9 cellular contexts compared by ENCODE assay signal in genomic region chr19:44807652-44808462, GRCh38. TPM values are rescaled to one million over a fixed set of nuclear protein-coding genes. Genes with fewer than 3 reads are reported as not detected.
A peak's percentile ranks its signal among the peaks of the same experiment; 100 is the strongest.
DNase-seq lines count a peak whose midpoint lies in the region; ATAC-seq, FAIRE-seq and TF ChIP-seq lines count a peak whose summit lies in the region.
"Had no signal": no experiment of that assay in that cellular context is flagged by ENCODE, and none has a peak within 500 bp of the region (broad histone marks: within the 10 kb centered on the region; RNA-seq: fewer than 3 reads in every experiment).

No MANE protein-coding gene starts in this region.

- CTCF ChIA-PET in HepG2 (lab: Yijun Ruan, JAX; ENCODE audit: low intra/inter-chr PET ratio, low total read pairs) = interaction anchor here (1.1 to 2.7 kb wide), 3 partner anchors 23 to 38 kb away, joined by 3 to 28 read pairs (median 4); partner anchors contain the start of gene NECTIN2

- peaks cover 0 to 13% (median 5%) of the 10 kb centered on the region in 7 donors for H3K9me3 Mint-ChIP-seq in CD14-positive monocyte
- peaks cover 0 to 2% (median 0%) of the 10 kb centered on the region in 9 donors for H3K9me3 Mint-ChIP-seq in naive thymus-derived CD8-positive, alpha-beta T cell

- H3K4me1 Mint-ChIP-seq in CD14-positive monocyte = peaks cover 12% of the 10 kb centered on the region
- peaks cover 0 to 13% (median 9%) of the 10 kb centered on the region in 4 donors for H3K4me1 Mint-ChIP-seq in naive thymus-derived CD8-positive, alpha-beta T cell

- DNase-seq in CD14-positive monocyte (ENCODE audit: low spot score) (no peak), M059J (ENCODE audit: low read depth) (peak; percentile 67), bronchial epithelial cell (ENCODE audit: low read depth) (peak; percentile 53), HepG2 (ENCODE audit: low spot score) (peak; percentile 77), aorta (no peak)
- no peak for DNase-seq in naive thymus-derived CD8-positive, alpha-beta T cell
- DNase-seq in activated T-cell treated with anti-CD3 and anti-CD28 coated beads, Interleukin-2, amount 50 U/mL, for 48 hours = no peak

- H3K27ac ChIP-seq in HepG2 (ENCODE audit: extremely low read length, insufficient read depth, low read length) (peak overlapping the region; percentile 87), aorta (ENCODE audit: low read depth in 1 of 2, low read length in 2 of 2) (peak overlapping the region in 1 of 2 donors; percentile 59)

- H3K27me3 ChIP-seq in bronchial epithelial cell (ENCODE audit: control insufficient read depth, insufficient read depth, low read length) = no peaks in the 10 kb centered on the region
- H3K27me3 ChIP-seq in HepG2 (ENCODE audit: control insufficient read depth in 1 of 2, insufficient read depth in 2 of 2, low read length in 2 of 2) = no peaks in the 10 kb centered on the region; a peak in 1 of 5 replicates
- no peaks in the 10 kb centered on the region for H3K27me3 ChIP-seq in aorta (ENCODE audit: control insufficient read depth in 1 of 2, insufficient read depth in 2 of 2, low read length in 1 of 2)

- no peak overlapping the region for H2AFZ ChIP-seq in HepG2 (ENCODE audit: low read length)

- intact Hi-C loops in CD14-positive monocyte (cut with micrococcal nuclease) = no loop called here
- intact Hi-C loops in HepG2 (cut with micrococcal nuclease; ENCODE audit: unreplicated experiment) = loop anchor here (1.0 to 5.0 kb wide), 3 partner anchors 23 to 37 kb away; no protein-coding TSS in a partner anchor
- intact Hi-C loops in aorta (cut with DNase I) = no loop called here

- H3K36me3 Mint-ChIP-seq in CD14-positive monocyte = no peaks in the 10 kb centered on the region
- no peaks in the 10 kb centered on the region for H3K36me3 Mint-ChIP-seq in naive thymus-derived CD8-positive, alpha-beta T cell

- peak overlapping the region in 1 of 2 donors; percentile 84 for H3K4me3 Mint-ChIP-seq in CD14-positive monocyte
- peak overlapping the region in 2 of 10 donors; percentile 60 to 62 for H3K4me3 Mint-ChIP-seq in naive thymus-derived CD8-positive, alpha-beta T cell

- peak overlapping the region; percentile 71 for H3K9ac ChIP-seq in HepG2 (ENCODE audit: insufficient read depth, low read depth, low read length)

- ATAC-seq in HepG2 = peak; percentile 76
- ATAC-seq in aorta (ENCODE audit: low FRiP score) = peak; percentile 58
- no peak for ATAC-seq in naive thymus-derived CD8-positive, alpha-beta T cell
- ATAC-seq in GM18870 (IDR thresholded peaks at IDR 0.05; ENCODE audit: unreplicated experiment) = no peak

- WGBS in HepG2 (ENCODE audit: low lambda C conversion rate) = 1% methylated on average over 12 of the region's 14 CpGs
- WGBS in aorta, 2 donors = 20 to 22% methylated on average over 13 to 14 of the region's 14 CpGs

- peaks cover 21% of the 10 kb centered on the region for H3K79me2 ChIP-seq in HepG2 (ENCODE audit: insufficient read depth, low read length)

- 0 out of 2 replicates have a peak, but pooled peaks cover 6% of the 10 kb centered on the region for H4K20me1 ChIP-seq in HepG2 (ENCODE audit: insufficient read depth, low read length)

- TF ChIP-seq RAD21 in HepG2 (CRISPR knock-in tag; IDR thresholded peaks at IDR 0.05) = peak; percentile 86

- POLR2A ChIA-PET in HepG2 (lab: Yijun Ruan, JAX) = interaction anchor here (0.5 to 4.0 kb wide), 18 partner anchors 11 to 116 kb away, joined by 3 to 76 read pairs (median 4); partner anchors contain the start of genes APOE, NECTIN2 and TOMM40
- POLR2A ChIA-PET in naive thymus-derived CD8-positive, alpha-beta T cell (lab: Charles Lee) = interaction anchor here (1.2 kb wide), 1 partner anchor 11 kb away, joined by 4 read pairs; no protein-coding TSS in a partner anchor

- TF ChIP-seq CTCF in CD14-positive monocyte (IDR thresholded peaks at IDR 0.05) = peak; percentile 22
- TF ChIP-seq CTCF in bronchial epithelial cell (IDR thresholded peaks at IDR 0.05; ENCODE audit: insufficient read depth, low read length, severe bottlenecking) = peak; percentile 31
- peak; percentile 99 for TF ChIP-seq CTCF in HepG2 (CRISPR knock-in tag; IDR thresholded peaks at IDR 0.05)

- no peak overlapping the region for H3K4me3 ChIP-seq in bronchial epithelial cell (ENCODE audit: low read depth, low read length)
- H3K4me3 ChIP-seq in HepG2 (replicated peaks in 1 of 3; ENCODE audit: insufficient read depth in 1 of 3, low read depth in 2 of 3, low read length in 3 of 3) = peak overlapping the region; percentile 65 to 99 (median 94)
- H3K4me3 ChIP-seq in aorta (ENCODE audit: low read length in 2 of 2) = no peak overlapping the region

- H3K36me3 ChIP-seq in bronchial epithelial cell (ENCODE audit: control insufficient read depth, insufficient read depth, low read length) = peaks cover 8% of the 10 kb centered on the region
- peaks cover 2 to 6% of the 10 kb centered on the region in 2 experiments; a peak in 2 of 5 replicates for H3K36me3 ChIP-seq in HepG2 (replicated peaks in 1 of 2; ENCODE audit: control insufficient read depth in 1 of 2, insufficient read depth in 2 of 2, low read length in 2 of 2)
- peaks cover 0 to 1% of the 10 kb centered on the region in 2 donors for H3K36me3 ChIP-seq in aorta (ENCODE audit: control insufficient read depth in 1 of 2, insufficient read depth in 2 of 2, low read length in 1 of 2)

- H3K4me1 ChIP-seq in HepG2 (ENCODE audit: insufficient read depth, low read length) (peaks cover 56% of the 10 kb centered on the region), aorta (ENCODE audit: control insufficient read depth in 1 of 2, insufficient read depth in 2 of 2, low read length in 2 of 2) (no peaks in the 10 kb centered on the region)

- FAIRE-seq in bronchial epithelial cell (lab: Jason Lieb, UNC) = no peak
- peak; percentile 63 for FAIRE-seq in HepG2 (lab: Jason Lieb, UNC)
- FAIRE-seq: islet of Langerhans had no signal

- no peak for TF ChIP-seq EP300 in HepG2 (IDR thresholded peaks at IDR 0.05; ENCODE audit: low read depth in 2 of 2, low read length in 2 of 2)
- TF ChIP-seq EP300 in HepG2 (CRISPR knock-in tag; IDR thresholded peaks at IDR 0.05; ENCODE audit: borderline replicate concordance) = no peak

- no TSS peak for BruUV-seq in HepG2 (replicated peaks; lab: Mats Ljungman, UMichigan)

- H3K27me3 Mint-ChIP-seq in CD14-positive monocyte (ENCODE audit: low read depth in 3 of 3) = peaks cover 21 to 35% (median 25%) of the 10 kb centered on the region in 3 donors
- peaks cover 4 to 42% (median 13%) of the 10 kb centered on the region in 5 donors for H3K27me3 Mint-ChIP-seq in naive thymus-derived CD8-positive, alpha-beta T cell

- H3K27ac Mint-ChIP-seq in CD14-positive monocyte = peak overlapping the region in 2 of 7 donors; percentile 8 to 19
- no peak overlapping the region for H3K27ac Mint-ChIP-seq in naive thymus-derived CD8-positive, alpha-beta T cell

- peak in 1 of 2 experiments; percentile 24; a peak in 1 of 4 replicates for TF ChIP-seq POLR2A in HepG2 (IDR thresholded peaks at IDR 0.05; ENCODE audit: insufficient read depth in 1 of 2, low read depth in 2 of 2, low read length in 2 of 2)

- no peaks in the 10 kb centered on the region for H3K9me3 ChIP-seq in HepG2 (ENCODE audit: low read length)
- H3K9me3 ChIP-seq in aorta (ENCODE audit: control insufficient read depth, low read length) = peaks cover 2% of the 10 kb centered on the region

- H3K4me2 ChIP-seq in HepG2 (ENCODE audit: low read depth, low read length) = peak overlapping the region; percentile 96

- in situ Hi-C loops in HepG2 (cut with HindIII; ENCODE audit: extremely low pct_ligation_motif_present, low pct_unique_long_range_greater_than_20kb) = no loop called here

RNA-seq across cellular contexts. Expression of gene BCAM, which starts 1.0 kb away (rescaled TPM):
- not detected for polyA plus RNA-seq in CD14-positive monocyte
- total RNA-seq in M059J (2014; rRNA removed; shearing (Covaris generic)) = 23.3 and 49.5 TPM in 2 replicates
- 16.6 and 35.8 TPM in 2 replicates for total RNA-seq in bronchial epithelial cell
- total RNA-seq in HepG2 (2016; rRNA removed; fragmentation: Illumina TruSeq; extraction: Trizol) = 30.6 and 51.2 TPM in 2 replicates
- total RNA-seq in HepG2 (2016; cell fraction: cytosol; rRNA removed; fragmentation: Illumina TruSeq; extraction: Trizol; ENCODE audit: low read depth) = 13.8 and 14.2 TPM in 2 replicates
- 22.1 and 59.2 TPM in 2 replicates for total RNA-seq in HepG2 (2016; cell fraction: insoluble cytoplasmic fraction; rRNA removed; fragmentation: Illumina TruSeq; extraction: Trizol)
- 23.6 and 25.3 TPM in 2 replicates for total RNA-seq in HepG2 (2016; cell fraction: membrane; rRNA removed; fragmentation: Illumina TruSeq; extraction: Trizol)
- 82.3 and 107 TPM in 2 replicates for total RNA-seq in HepG2 (2016; cell fraction: nucleus; rRNA removed; fragmentation: Illumina TruSeq; extraction: Trizol)
- polyA plus RNA-seq in HepG2 (2011; rRNA removed) = 62.7 and 68.0 TPM in 2 replicates
- 30.5 and 43.7 TPM in 2 replicates for polyA plus RNA-seq in HepG2 (2011; cell fraction: cytosol; rRNA removed)
- 347 and 430 TPM in 2 replicates for polyA plus RNA-seq in HepG2 (2011; cell fraction: nucleus; rRNA removed)
- polyA plus RNA-seq in HepG2 (2012) = 225 and 263 TPM in 2 replicates
- polyA plus RNA-seq in HepG2 (2016; cell fraction: cytosol; fragmentation: Illumina TruSeq; extraction: Trizol; ENCODE audit: low read depth) = 20.9 and 22.6 TPM in 2 replicates
- polyA plus RNA-seq in HepG2 (2016; cell fraction: insoluble cytoplasmic fraction; fragmentation: Illumina TruSeq; extraction: Trizol; ENCODE audit: low read depth) = 55.5 and 77.0 TPM in 2 replicates
- polyA plus RNA-seq in HepG2 (2016; cell fraction: membrane; fragmentation: Illumina TruSeq; extraction: Trizol; ENCODE audit: low read depth) = 33.0 and 38.0 TPM in 2 replicates
- polyA plus RNA-seq in HepG2 (2016; cell fraction: nucleus; fragmentation: Illumina TruSeq; extraction: Trizol; ENCODE audit: insufficient read depth, low read depth) = 426 and 433 TPM in 2 replicates
- polyA minus RNA-seq in HepG2 (2011; rRNA and poly(A)+ RNA removed; ENCODE audit: low replicate concordance) = 67.0 TPM in 1 of 2 replicates, not detected in the other
- polyA minus RNA-seq in HepG2 (2011; cell fraction: cytosol; rRNA and poly(A)+ RNA removed) = 53.4 and 68.9 TPM in 2 replicates
- 37.1 and 45.6 TPM in 2 replicates for polyA minus RNA-seq in HepG2 (2011; cell fraction: nucleus; rRNA and poly(A)+ RNA removed)
- total RNA-seq in aorta = 100 to 1,000 TPM; 146 to 161 TPM
- polyA plus RNA-seq in aorta = 100 to 1,000 TPM in 1 of 2 donors, 10 to 100 TPM in 1; 43.1 to 109 TPM
- not detected for total RNA-seq in naive thymus-derived CD8-positive, alpha-beta T cell
- polyA plus RNA-seq in naive thymus-derived CD8-positive, alpha-beta T cell = not detected

RNA-seq across cellular contexts. Expression of gene CBLC, which starts 30.2 kb away (rescaled TPM):
- not detected for polyA plus RNA-seq in CD14-positive monocyte
- total RNA-seq in M059J (2014; rRNA removed; shearing (Covaris generic)) = not detected in 2 replicates
- 65.0 and 73.7 TPM in 2 replicates for total RNA-seq in bronchial epithelial cell
- total RNA-seq in HepG2 (2016; rRNA removed; fragmentation: Illumina TruSeq; extraction: Trizol) = 1.1 and 1.8 TPM in 2 replicates
- total RNA-seq in HepG2 (2016; cell fraction: cytosol; rRNA removed; fragmentation: Illumina TruSeq; extraction: Trizol; ENCODE audit: low read depth) = 0.81 and 0.97 TPM in 2 replicates
- total RNA-seq in HepG2 (2016; cell fraction: insoluble cytoplasmic fraction; rRNA removed; fragmentation: Illumina TruSeq; extraction: Trizol) = 0.91 and 1.8 TPM in 2 replicates
- 1.1 and 1.2 TPM in 2 replicates for total RNA-seq in HepG2 (2016; cell fraction: membrane; rRNA removed; fragmentation: Illumina TruSeq; extraction: Trizol)
- total RNA-seq in HepG2 (2016; cell fraction: nucleus; rRNA removed; fragmentation: Illumina TruSeq; extraction: Trizol) = 1.6 and 2.7 TPM in 2 replicates
- polyA plus RNA-seq in HepG2 (2011; rRNA removed) = 2.6 and 4.3 TPM in 2 replicates
- 1.4 and 2.1 TPM in 2 replicates for polyA plus RNA-seq in HepG2 (2011; cell fraction: cytosol; rRNA removed)
- polyA plus RNA-seq in HepG2 (2011; cell fraction: nucleus; rRNA removed) = 13.9 and 14.3 TPM in 2 replicates
- polyA plus RNA-seq in HepG2 (2012) = 1.8 and 2.3 TPM in 2 replicates
- 0.87 and 0.89 TPM in 2 replicates for polyA plus RNA-seq in HepG2 (2016; cell fraction: cytosol; fragmentation: Illumina TruSeq; extraction: Trizol; ENCODE audit: low read depth)
- polyA plus RNA-seq in HepG2 (2016; cell fraction: insoluble cytoplasmic fraction; fragmentation: Illumina TruSeq; extraction: Trizol; ENCODE audit: low read depth) = 1.1 and 1.9 TPM in 2 replicates
- 0.50 and 0.61 TPM in 2 replicates for polyA plus RNA-seq in HepG2 (2016; cell fraction: membrane; fragmentation: Illumina TruSeq; extraction: Trizol; ENCODE audit: low read depth)
- polyA plus RNA-seq in HepG2 (2016; cell fraction: nucleus; fragmentation: Illumina TruSeq; extraction: Trizol; ENCODE audit: insufficient read depth, low read depth) = 4.5 and 5.6 TPM in 2 replicates
- polyA minus RNA-seq in HepG2 (2011; rRNA and poly(A)+ RNA removed; ENCODE audit: low replicate concordance) = 0.33 and 11.2 TPM in 2 replicates
- 1.4 and 2.2 TPM in 2 replicates for polyA minus RNA-seq in HepG2 (2011; cell fraction: cytosol; rRNA and poly(A)+ RNA removed)
- polyA minus RNA-seq in HepG2 (2011; cell fraction: nucleus; rRNA and poly(A)+ RNA removed) = 3.9 and 5.8 TPM in 2 replicates
- total RNA-seq in aorta = not detected
- 10 to 100 TPM in 1 of 2 donors, not detected in 1; 13.3 TPM for polyA plus RNA-seq in aorta
- not detected for total RNA-seq in naive thymus-derived CD8-positive, alpha-beta T cell
- under 1 TPM in 1 of 3 donors, not detected in 2; 0.14 TPM for polyA plus RNA-seq in naive thymus-derived CD8-positive, alpha-beta T cell

RNA-seq across cellular contexts. Expression of gene NECTIN2, which starts 38.2 kb away (rescaled TPM):
- polyA plus RNA-seq in CD14-positive monocyte = 10 to 100 TPM in 1 of 2 donors, 1 to 10 TPM in 1; 5.6 to 18.2 TPM
- 136 and 161 TPM in 2 replicates for total RNA-seq in M059J (2014; rRNA removed; shearing (Covaris generic))
- 30.3 and 66.6 TPM in 2 replicates for total RNA-seq in bronchial epithelial cell
- total RNA-seq in HepG2 (2016; rRNA removed; fragmentation: Illumina TruSeq; extraction: Trizol) = 32.7 and 75.4 TPM in 2 replicates
- 14.1 and 16.2 TPM in 2 replicates for total RNA-seq in HepG2 (2016; cell fraction: cytosol; rRNA removed; fragmentation: Illumina TruSeq; extraction: Trizol; ENCODE audit: low read depth)
- 26.6 and 79.7 TPM in 2 replicates for total RNA-seq in HepG2 (2016; cell fraction: insoluble cytoplasmic fraction; rRNA removed; fragmentation: Illumina TruSeq; extraction: Trizol)
- total RNA-seq in HepG2 (2016; cell fraction: membrane; rRNA removed; fragmentation: Illumina TruSeq; extraction: Trizol) = 27.2 and 31.1 TPM in 2 replicates
- 65.4 and 75.4 TPM in 2 replicates for total RNA-seq in HepG2 (2016; cell fraction: nucleus; rRNA removed; fragmentation: Illumina TruSeq; extraction: Trizol)
- 114 and 164 TPM in 2 replicates for polyA plus RNA-seq in HepG2 (2011; rRNA removed)
- 99.1 and 107 TPM in 2 replicates for polyA plus RNA-seq in HepG2 (2011; cell fraction: cytosol; rRNA removed)
- 78.9 and 91.7 TPM in 2 replicates for polyA plus RNA-seq in HepG2 (2011; cell fraction: nucleus; rRNA removed)
- polyA plus RNA-seq in HepG2 (2012) = 75.5 and 159 TPM in 2 replicates
- 13.2 and 14.3 TPM in 2 replicates for polyA plus RNA-seq in HepG2 (2016; cell fraction: cytosol; fragmentation: Illumina TruSeq; extraction: Trizol; ENCODE audit: low read depth)
- 33.0 and 42.6 TPM in 2 replicates for polyA plus RNA-seq in HepG2 (2016; cell fraction: insoluble cytoplasmic fraction; fragmentation: Illumina TruSeq; extraction: Trizol; ENCODE audit: low read depth)
- 24.0 and 26.9 TPM in 2 replicates for polyA plus RNA-seq in HepG2 (2016; cell fraction: membrane; fragmentation: Illumina TruSeq; extraction: Trizol; ENCODE audit: low read depth)
- 142 TPM in 2 replicates for polyA plus RNA-seq in HepG2 (2016; cell fraction: nucleus; fragmentation: Illumina TruSeq; extraction: Trizol; ENCODE audit: insufficient read depth, low read depth)
- 35.2 and 152 TPM in 2 replicates for polyA minus RNA-seq in HepG2 (2011; rRNA and poly(A)+ RNA removed; ENCODE audit: low replicate concordance)
- polyA minus RNA-seq in HepG2 (2011; cell fraction: cytosol; rRNA and poly(A)+ RNA removed) = 59.6 and 69.2 TPM in 2 replicates
- 28.7 and 29.8 TPM in 2 replicates for polyA minus RNA-seq in HepG2 (2011; cell fraction: nucleus; rRNA and poly(A)+ RNA removed)
- total RNA-seq in aorta = 10 to 100 TPM; 88.2 to 97.8 TPM
- polyA plus RNA-seq in aorta = 10 to 100 TPM; 27.8 to 49.5 TPM
- under 1 TPM; 0.42 to 0.93 TPM for total RNA-seq in naive thymus-derived CD8-positive, alpha-beta T cell
- under 1 TPM in 1 of 3 donors, not detected in 2; 0.47 TPM for polyA plus RNA-seq in naive thymus-derived CD8-positive, alpha-beta T cell

RNA-seq across cellular contexts. Expression of gene BCL3, which starts 59.3 kb away (rescaled TPM):
- polyA plus RNA-seq in CD14-positive monocyte (10 to 100 TPM; 18.7 to 23.1 TPM), HepG2 (2011; rRNA removed) (2.3 and 2.6 TPM in 2 replicates), aorta (10 to 100 TPM; 29.9 to 36.2 TPM)
- total RNA-seq in M059J (2014; rRNA removed; shearing (Covaris generic)) = 6.8 and 21.6 TPM in 2 replicates
- total RNA-seq in bronchial epithelial cell (2.1 and 4.7 TPM in 2 replicates), HepG2 (2016; rRNA removed; fragmentation: Illumina TruSeq; extraction: Trizol) (2.0 and 4.0 TPM in 2 replicates), aorta (100 to 1,000 TPM in 1 of 2 donors, 10 to 100 TPM in 1; 46.4 to 102 TPM)
- total RNA-seq in HepG2 (2016; cell fraction: cytosol; rRNA removed; fragmentation: Illumina TruSeq; extraction: Trizol; ENCODE audit: low read depth) = 4.5 and 8.9 TPM in 2 replicates
- 1.9 and 4.2 TPM in 2 replicates for total RNA-seq in HepG2 (2016; cell fraction: insoluble cytoplasmic fraction; rRNA removed; fragmentation: Illumina TruSeq; extraction: Trizol)
- total RNA-seq in HepG2 (2016; cell fraction: membrane; rRNA removed; fragmentation: Illumina TruSeq; extraction: Trizol) = 8.2 and 10.1 TPM in 2 replicates
- 3.1 and 4.6 TPM in 2 replicates for total RNA-seq in HepG2 (2016; cell fraction: nucleus; rRNA removed; fragmentation: Illumina TruSeq; extraction: Trizol)
- 1.8 and 3.4 TPM in 2 replicates for polyA plus RNA-seq in HepG2 (2011; cell fraction: cytosol; rRNA removed)
- 23.1 and 29.5 TPM in 2 replicates for polyA plus RNA-seq in HepG2 (2011; cell fraction: nucleus; rRNA removed)
- polyA plus RNA-seq in HepG2 (2012) = 6.8 and 9.9 TPM in 2 replicates
- polyA plus RNA-seq in HepG2 (2016; cell fraction: cytosol; fragmentation: Illumina TruSeq; extraction: Trizol; ENCODE audit: low read depth) = 13.0 TPM in 2 replicates
- 8.2 and 12.0 TPM in 2 replicates for polyA plus RNA-seq in HepG2 (2016; cell fraction: insoluble cytoplasmic fraction; fragmentation: Illumina TruSeq; extraction: Trizol; ENCODE audit: low read depth)
- 18.9 and 20.6 TPM in 2 replicates for polyA plus RNA-seq in HepG2 (2016; cell fraction: membrane; fragmentation: Illumina TruSeq; extraction: Trizol; ENCODE audit: low read depth)
- polyA plus RNA-seq in HepG2 (2016; cell fraction: nucleus; fragmentation: Illumina TruSeq; extraction: Trizol; ENCODE audit: insufficient read depth, low read depth) = 17.9 and 18.7 TPM in 2 replicates
- polyA minus RNA-seq in HepG2 (2011; rRNA and poly(A)+ RNA removed; ENCODE audit: low replicate concordance) = 5.3 and 5.6 TPM in 2 replicates
- 4.7 and 5.7 TPM in 2 replicates for polyA minus RNA-seq in HepG2 (2011; cell fraction: cytosol; rRNA and poly(A)+ RNA removed)
- polyA minus RNA-seq in HepG2 (2011; cell fraction: nucleus; rRNA and poly(A)+ RNA removed) = 3.2 and 4.1 TPM in 2 replicates
- total RNA-seq in naive thymus-derived CD8-positive, alpha-beta T cell = 1 to 10 TPM; 5.9 to 7.7 TPM
- polyA plus RNA-seq in naive thymus-derived CD8-positive, alpha-beta T cell = 1 to 10 TPM; 3.2 to 6.2 (median 3.5) TPM

Comparison
In these comparisons a context has a peak if more than half of its experiments do, and no peak if none do; other contexts are left out.
1. DNase-seq: peak in M059J (single experiment), bronchial epithelial cell (single experiment) and HepG2 (single experiment); none in CD14-positive monocyte (single experiment), aorta (0 of 2), naive thymus-derived CD8-positive, alpha-beta T cell (0 of 10) and activated T-cell treated with anti-CD3 and anti-CD28 coated beads, Interleukin-2, amount 50 U/mL, for 48 hours (0 of 2).
2. CTCF ChIP-seq: peak in every context shown above with its lines; median percentile 99 in HepG2; 31 in bronchial epithelial cell; 22 in CD14-positive monocyte.
3. H3K4me3 ChIP-seq: peak in HepG2 (3 of 3); none in bronchial epithelial cell (single experiment) and aorta (0 of 2).
4. ATAC-seq: peak in HepG2 (single experiment) and aorta (single experiment); none in naive thymus-derived CD8-positive, alpha-beta T cell (0 of 2) and GM18870 (single experiment).
5. RNA of gene BCAM, which starts 1.0 kb away (total RNA-seq): 146 to 161 TPM in aorta, 13.8 to 107 TPM in HepG2, 23.3 to 49.5 TPM in M059J and 16.6 to 35.8 TPM in bronchial epithelial cell; not detected in naive thymus-derived CD8-positive, alpha-beta T cell; every median in the first group is over 10 times any median in the second.
6. RNA of gene CBLC, which starts 30.2 kb away (total RNA-seq): 65.0 to 73.7 TPM in bronchial epithelial cell; 0.81 to 2.7 TPM in HepG2, not detected in M059J, not detected in aorta and not detected in naive thymus-derived CD8-positive, alpha-beta T cell; every median in the first group is over 10 times any median in the second.
7. RNA of gene NECTIN2, which starts 38.2 kb away (total RNA-seq): 136 to 161 TPM in M059J, 88.2 to 97.8 TPM in aorta, 14.1 to 79.7 TPM in HepG2 and 30.3 to 66.6 TPM in bronchial epithelial cell; 0.42 to 0.93 TPM in naive thymus-derived CD8-positive, alpha-beta T cell; every median in the first group is over 4 times any median in the second.